ENCODE assay signal across 12 cellular contexts in the genomic region with DNA sequence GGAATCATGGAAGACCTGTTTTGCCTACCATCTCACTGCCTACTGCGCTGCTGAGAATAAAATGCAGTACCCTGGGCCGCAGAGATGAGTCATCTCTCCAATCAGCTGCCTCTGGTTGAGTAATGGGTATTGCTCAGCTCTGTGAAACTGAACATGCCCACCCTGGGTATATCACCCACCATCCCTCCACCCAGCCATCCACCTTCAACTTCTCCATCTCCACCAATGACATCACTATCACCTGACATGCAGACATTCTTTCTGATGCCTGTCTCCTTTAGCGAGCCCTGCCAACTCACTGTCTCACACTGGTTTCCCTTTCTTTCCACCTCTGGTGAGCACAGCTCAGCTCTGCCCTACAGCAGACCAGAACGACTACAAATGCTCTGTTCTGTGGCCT. TPM values are rescaled to one million over a fixed set of nuclear protein-coding genes. Genes with fewer than 3 reads are reported as not detected.
DNase-seq lines count a peak whose midpoint lies in the region; ATAC-seq and TF ChIP-seq lines count a peak whose summit lies in the region.
"Had no signal": no experiment of that assay in that cellular context is flagged by ENCODE, and none has a peak within 500 bp of the region (broad histone marks: within the 10 kb centered on the region; RNA-seq: fewer than 3 reads in every experiment).

No MANE protein-coding gene starts in this region.

- H3K4me3 ChIP-seq in breast epithelium: no peak overlapping the region
- no peak overlapping the region for H3K4me3 ChIP-seq in fibroblast of mammary gland (ENCODE audit: control insufficient read depth, low read depth, low read length)
- H3K4me3 ChIP-seq in upper lobe of right lung: no peak overlapping the region
- no peak overlapping the region for H3K4me3 ChIP-seq in gastrocnemius medialis
- no peak overlapping the region for H3K4me3 ChIP-seq in MG63
- H3K4me3 ChIP-seq: mucosa of descending colon, spleen had no signal

- H3K27ac ChIP-seq in breast epithelium: no peak overlapping the region
- H3K27ac ChIP-seq in upper lobe of right lung: no peak overlapping the region
- H3K27ac ChIP-seq in gastrocnemius medialis: no peak overlapping the region
- H3K27ac ChIP-seq: spleen had no signal

- DNase-seq in MCF 10A (ENCODE audit: unreplicated experiment) (peak; percentile 58), breast epithelium (ENCODE audit: low spot score in 2 of 2) (no peak), RPMI7951 (ENCODE audit: low read depth) (peak; percentile 65), fibroblast of mammary gland (ENCODE audit: low read depth) (peak; percentile 45), upper lobe of right lung (no peak), gastrocnemius medialis (no peak), MG63 (no peak)
- DNase-seq: BE2C; mucosa of descending colon; spleen; stimulated activated naive B cell treated with anti-CD40 and anti-IgM and Interleukin-4, amounts not matched to agents 10 μg/mL and 1 μg/mL and 100 μg/mL, for 72 hours had no signal

- H3K27me3 Mint-ChIP-seq in MCF 10A (ENCODE audit: insufficient read depth, unreplicated experiment): no peaks in the 10 kb centered on the region
- H3K27me3 Mint-ChIP-seq: stimulated activated naive B cell treated with anti-CD40 and anti-IgM and Interleukin-4, amounts not matched to agents 10 μg/mL and 1 μg/mL and 100 μg/mL, for 72 hours had no signal

- in situ Hi-C loops in gastrocnemius medialis (cut with MboI; ENCODE audit: low sequenced_read_pairs in 4 of 4): no loop called here

- no peaks in the 10 kb centered on the region for H3K9me3 Mint-ChIP-seq in MCF 10A (ENCODE audit: unreplicated experiment)
- H3K9me3 Mint-ChIP-seq: stimulated activated naive B cell treated with anti-CD40 and anti-IgM and Interleukin-4, amounts not matched to agents 10 μg/mL and 1 μg/mL and 100 μg/mL, for 72 hours had no signal

- H3K27me3 ChIP-seq in breast epithelium: no peaks in the 10 kb centered on the region
- no peaks in the 10 kb centered on the region for H3K27me3 ChIP-seq in upper lobe of right lung
- no peaks in the 10 kb centered on the region for H3K27me3 ChIP-seq in gastrocnemius medialis
- H3K27me3 ChIP-seq in MG63: no peaks in the 10 kb centered on the region
- H3K27me3 ChIP-seq: BE2C, spleen had no signal

- peaks cover 13% of the 10 kb centered on the region for H3K4me1 Mint-ChIP-seq in MCF 10A (ENCODE audit: insufficient read depth, unreplicated experiment)
- H3K4me1 Mint-ChIP-seq: stimulated activated naive B cell treated with anti-CD40 and anti-IgM and Interleukin-4, amounts not matched to agents 10 μg/mL and 1 μg/mL and 100 μg/mL, for 72 hours had no signal

- no TSS peak for BruUV-seq in MCF 10A (replicated peaks; lab: Mats Ljungman, UMichigan)

- TF ChIP-seq POLR2A in breast epithelium (IDR thresholded peaks at IDR 0.05) (no peak), gastrocnemius medialis (IDR thresholded peaks at IDR 0.05) (no peak)

- H3K4me1 ChIP-seq in breast epithelium (no peaks in the 10 kb centered on the region), upper lobe of right lung (no peaks in the 10 kb centered on the region), gastrocnemius medialis (no peaks in the 10 kb centered on the region)
- H3K4me1 ChIP-seq: BE2C, spleen had no signal

- H3K4me3 Mint-ChIP-seq in MCF 10A (ENCODE audit: unreplicated experiment): no peak overlapping the region
- H3K4me3 Mint-ChIP-seq: stimulated activated naive B cell treated with anti-CD40 and anti-IgM and Interleukin-4, amounts not matched to agents 10 μg/mL and 1 μg/mL and 100 μg/mL, for 72 hours had no signal

- POLR2A ChIA-PET in MCF 10A (lab: Yijun Ruan, JAX): interaction anchor here (1.0 to 1.5 kb wide), 2 partner anchors 11 to 18 kb away, joined by 3 read pairs; no protein-coding TSS in a partner anchor

- ATAC-seq in upper lobe of right lung (peak; percentile 49), gastrocnemius medialis (no peak), HG02798 (IDR thresholded peaks at IDR 0.05; ENCODE audit: poor library complexity, unreplicated experiment) (no peak)
- ATAC-seq: mucosa of descending colon; stimulated activated naive B cell treated with anti-CD40 and anti-IgM and Interleukin-4, amounts not matched to agents 10 μg/mL and 1 μg/mL and 100 μg/mL, for 72 hours had no signal

- CTCF ChIA-PET in MCF 10A (lab: Yijun Ruan, JAX): interaction anchor here (0.8 to 4.2 kb wide), 6 partner anchors 18 to 654 kb away, joined by 3 to 21 read pairs (median 6); no protein-coding TSS in a partner anchor

- H3K9me3 ChIP-seq in breast epithelium (no peaks in the 10 kb centered on the region), upper lobe of right lung (no peaks in the 10 kb centered on the region), gastrocnemius medialis (no peaks in the 10 kb centered on the region), MG63 (no peaks in the 10 kb centered on the region)
- H3K9me3 ChIP-seq: BE2C, mucosa of descending colon, spleen had no signal

- intact Hi-C loops in MCF 10A (cut with micrococcal nuclease) (no loop called here), breast epithelium (cut with DNase I; ENCODE audit: low total_unique reads) (no loop called here), upper lobe of right lung (cut with DNase I) (no loop called here), gastrocnemius medialis (cut with DNase I; ENCODE audit: low total_unique reads) (no loop called here)

- H3K36me3 ChIP-seq in breast epithelium: no peaks in the 10 kb centered on the region
- no peaks in the 10 kb centered on the region for H3K36me3 ChIP-seq in upper lobe of right lung
- H3K36me3 ChIP-seq in gastrocnemius medialis: no peaks in the 10 kb centered on the region
- peaks cover 47% of the 10 kb centered on the region for H3K36me3 ChIP-seq in MG63

- peak overlapping the region; percentile 63 for H3K27ac Mint-ChIP-seq in MCF 10A (ENCODE audit: low read depth, unreplicated experiment)
- H3K27ac Mint-ChIP-seq: stimulated activated naive B cell treated with anti-CD40 and anti-IgM and Interleukin-4, amounts not matched to agents 10 μg/mL and 1 μg/mL and 100 μg/mL, for 72 hours had no signal

- no peak for TF ChIP-seq CTCF in MCF 10A (IDR thresholded peaks at IDR 0.05; ENCODE audit: unreplicated experiment)
- TF ChIP-seq CTCF in breast epithelium (IDR thresholded peaks at IDR 0.05): no peak
- no peak for TF ChIP-seq CTCF in fibroblast of mammary gland (conservative IDR thresholded peaks at IDR 0.05; ENCODE audit: control insufficient read depth, insufficient read depth, low read depth, low read length)
- TF ChIP-seq CTCF in upper lobe of right lung (IDR thresholded peaks at IDR 0.05): no peak
- TF ChIP-seq CTCF in gastrocnemius medialis (IDR thresholded peaks at IDR 0.05 in 4 of 5, conservative IDR thresholded peaks at IDR 0.05 in 1 of 5): no peak

- peaks cover 42% of the 10 kb centered on the region for H3K36me3 Mint-ChIP-seq in MCF 10A (ENCODE audit: insufficient read depth, unreplicated experiment)
- H3K36me3 Mint-ChIP-seq: stimulated activated naive B cell treated with anti-CD40 and anti-IgM and Interleukin-4, amounts not matched to agents 10 μg/mL and 1 μg/mL and 100 μg/mL, for 72 hours had no signal

RNA-seq across cellular contexts. Expression of a gene that starts 33.6 kb away (rescaled TPM):
- 23.5 and 34.4 TPM in 2 replicates for total RNA-seq in MCF 10A (2022)
- under 1 TPM in 2 of 3 donors, not detected in 1; under 0.01 to 0.44 TPM for total RNA-seq in breast epithelium
- 19.1 and 26.3 TPM in 2 replicates for total RNA-seq in RPMI7951 (2014; rRNA removed; shearing (Covaris generic))
- total RNA-seq in upper lobe of right lung: 0.29 TPM
- total RNA-seq in gastrocnemius medialis: not detected
- 2.4 and 2.5 TPM in 2 replicates for total RNA-seq in MG63 (2014; rRNA removed; shearing (Covaris generic); ENCODE audit: low replicate concordance)

Comparison
In these comparisons a context has a peak if more than half of its experiments do, and no peak if none do; other contexts are left out.
1. DNase-seq: peak in MCF 10A (single experiment), RPMI7951 (single experiment) and fibroblast of mammary gland (single experiment); none in breast epithelium (0 of 2), upper lobe of right lung (single experiment), gastrocnemius medialis (0 of 2) and MG63 (single experiment).